Comparison of ENCODE assay signal across 17 cellular contexts in genomic region chr13:92719868-92720267, GRCh38.
DNase-seq lines count a peak whose midpoint lies in the region; ATAC-seq lines count a peak whose summit lies in the region.
"Had no signal": no experiment of that assay in that cellular context is flagged by ENCODE, and none has a peak within 500 bp of the region (broad histone marks: within the 10 kb centered on the region; RNA-seq: fewer than 3 reads in every experiment).

No MANE protein-coding gene starts in this region.

- no peaks in the 10 kb centered on the region for H3K9me3 ChIP-seq in iPS DF 6.9 (ENCODE audit: control insufficient read depth, insufficient read depth, low read length)
- H3K9me3 ChIP-seq: SJSA1, uterus had no signal

- peak; percentile 36 for DNase-seq in DMS79 (lab: John Stamatoyannopoulos, UW)
- peak; percentile 87 to 97 (median 95) for DNase-seq in NCI-H1417 (lab: John Stamatoyannopoulos, UW)
- peak; percentile 87 for DNase-seq in NCI-H510A treated with DMSO at 0.1 percent for 48 hours (lab: John Stamatoyannopoulos, UW)
- DNase-seq in iPS DF 6.9 (ENCODE audit: low read depth, low spot score), result peak; percentile 11
- DNase-seq in kidney tubule cell (ENCODE audit: low spot score), result no peak
- DNase-seq: activated CD8-positive, alpha-beta memory T cell treated with anti-CD3 and anti-CD28 coated beads, Interleukin-2, amount 50 U/mL, for 48 hours; CD8-positive, alpha-beta memory T cell; naive B cell; NCI-H1436; T-helper 9 cell; uterus had no signal

- no peak overlapping the region for H3K27ac ChIP-seq in iPS DF 6.9 (ENCODE audit: low read length)
- H3K27ac ChIP-seq: hepatocyte, SJSA1, uterus had no signal

- no peak overlapping the region for H3K4me3 ChIP-seq in iPS DF 6.9 (ENCODE audit: low read length)
- H3K4me3 ChIP-seq: hepatocyte, K562, SJSA1, uterus had no signal

- ATAC-seq in HG03439 (IDR thresholded peaks at IDR 0.05; ENCODE audit: unreplicated experiment) (no peak), HG03378 (IDR thresholded peaks at IDR 0.05; ENCODE audit: unreplicated experiment) (no peak), GM21528 (IDR thresholded peaks at IDR 0.05; ENCODE audit: low FRiP score, unreplicated experiment) (no peak)
- ATAC-seq: K562 had no signal

- H3K36me3 ChIP-seq in iPS DF 6.9 (ENCODE audit: control insufficient read depth, insufficient read depth, low read length), result no peaks in the 10 kb centered on the region
- H3K36me3 ChIP-seq: SJSA1, uterus had no signal

- H3K27me3 ChIP-seq in iPS DF 6.9 (ENCODE audit: control insufficient read depth, insufficient read depth, low read length), result no peaks in the 10 kb centered on the region
- H3K27me3 ChIP-seq: hepatocyte, SJSA1, uterus had no signal

- H3K4me1 ChIP-seq in iPS DF 6.9 (ENCODE audit: control insufficient read depth, insufficient read depth, low read length), result no peaks in the 10 kb centered on the region
- H3K4me1 ChIP-seq: SJSA1, uterus had no signal
